1 cellular context compared by ENCODE assay signal in the genomic region with DNA sequence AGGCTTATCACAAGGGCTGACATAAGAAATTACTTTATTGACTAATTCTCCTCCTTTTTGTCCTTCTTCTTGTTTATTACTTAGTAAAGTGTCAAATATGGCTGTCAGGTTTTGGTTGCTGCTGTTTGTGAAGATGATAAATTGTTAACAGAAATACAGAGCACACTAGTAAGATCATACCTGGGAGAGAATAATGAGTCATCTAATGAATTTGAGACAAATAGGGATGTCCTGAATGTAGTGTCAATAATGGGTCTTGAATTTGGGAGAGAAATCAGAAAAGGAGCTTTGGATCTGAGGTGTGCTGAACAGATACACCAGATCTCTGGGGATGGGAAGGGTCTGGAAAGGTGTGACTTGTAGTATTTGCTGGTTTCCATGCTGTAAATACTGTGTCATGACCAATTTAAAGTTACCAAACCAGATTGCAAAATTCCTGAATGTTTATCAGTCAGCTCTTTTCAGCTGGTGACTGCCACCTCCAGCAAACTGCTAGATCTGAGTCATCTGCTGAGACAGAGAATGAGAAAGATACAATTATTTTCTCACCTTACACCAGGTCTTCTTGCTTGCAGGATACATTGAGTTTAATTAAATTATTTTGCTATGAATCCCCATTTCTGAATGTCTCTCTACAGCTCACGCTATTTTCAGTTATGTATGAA.
TF ChIP-seq lines count a peak whose summit lies in the region.

No MANE protein-coding gene starts in this region.

TF ChIP-seq in SK-N-SH treated with all-trans-retinoic acid at 6 μM for 48 hours, 23 proteins besides CTCF, POLR2A, EP300 and RAD21 (continued from another document):
- TF ChIP-seq, protein P1, sequence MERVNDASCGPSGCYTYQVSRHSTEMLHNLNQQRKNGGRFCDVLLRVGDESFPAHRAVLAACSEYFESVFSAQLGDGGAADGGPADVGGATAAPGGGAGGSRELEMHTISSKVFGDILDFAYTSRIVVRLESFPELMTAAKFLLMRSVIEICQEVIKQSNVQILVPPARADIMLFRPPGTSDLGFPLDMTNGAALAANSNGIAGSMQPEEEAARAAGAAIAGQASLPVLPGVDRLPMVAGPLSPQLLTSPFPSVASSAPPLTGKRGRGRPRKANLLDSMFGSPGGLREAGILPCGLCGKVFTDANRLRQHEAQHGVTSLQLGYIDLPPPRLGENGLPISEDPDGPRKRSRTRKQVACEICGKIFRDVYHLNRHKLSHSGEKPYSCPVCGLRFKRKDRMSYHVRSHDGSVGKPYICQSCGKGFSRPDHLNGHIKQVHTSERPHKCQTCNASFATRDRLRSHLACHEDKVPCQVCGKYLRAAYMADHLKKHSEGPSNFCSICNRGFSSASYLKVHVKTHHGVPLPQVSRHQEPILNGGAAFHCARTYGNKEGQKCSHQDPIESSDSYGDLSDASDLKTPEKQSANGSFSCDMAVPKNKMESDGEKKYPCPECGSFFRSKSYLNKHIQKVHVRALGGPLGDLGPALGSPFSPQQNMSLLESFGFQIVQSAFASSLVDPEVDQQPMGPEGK (CRISPR knock-in tag; IDR thresholded peaks at IDR 0.05; ENCODE audit: borderline replicate concordance) = no peak
- TF ChIP-seq TCF4 (CRISPR knock-in tag; IDR thresholded peaks at IDR 0.05; ENCODE audit: borderline replicate concordance) (no peak), ZNF70 (CRISPR knock-in tag; IDR thresholded peaks at IDR 0.05) (no peak), PPARA (CRISPR knock-in tag; IDR thresholded peaks at IDR 0.05; ENCODE audit: borderline replicate concordance) (no peak), TOX (CRISPR knock-in tag; IDR thresholded peaks at IDR 0.05; ENCODE audit: borderline replicate concordance) (no peak), ARNTL (CRISPR knock-in tag; IDR thresholded peaks at IDR 0.05; ENCODE audit: borderline replicate concordance, low read depth) (no peak)
- TF ChIP-seq, protein P2, sequence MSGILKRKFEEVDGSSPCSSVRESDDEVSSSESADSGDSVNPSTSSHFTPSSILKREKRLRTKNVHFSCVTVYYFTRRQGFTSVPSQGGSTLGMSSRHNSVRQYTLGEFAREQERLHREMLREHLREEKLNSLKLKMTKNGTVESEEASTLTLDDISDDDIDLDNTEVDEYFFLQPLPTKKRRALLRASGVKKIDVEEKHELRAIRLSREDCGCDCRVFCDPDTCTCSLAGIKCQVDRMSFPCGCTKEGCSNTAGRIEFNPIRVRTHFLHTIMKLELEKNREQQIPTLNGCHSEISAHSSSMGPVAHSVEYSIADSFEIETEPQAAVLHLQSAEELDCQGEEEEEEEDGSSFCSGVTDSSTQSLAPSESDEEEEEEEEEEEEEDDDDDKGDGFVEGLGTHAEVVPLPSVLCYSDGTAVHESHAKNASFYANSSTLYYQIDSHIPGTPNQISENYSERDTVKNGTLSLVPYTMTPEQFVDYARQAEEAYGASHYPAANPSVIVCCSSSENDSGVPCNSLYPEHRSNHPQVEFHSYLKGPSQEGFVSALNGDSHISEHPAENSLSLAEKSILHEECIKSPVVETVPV (CRISPR knock-in tag; IDR thresholded peaks at IDR 0.05) = no peak
